1 cellular context compared by ENCODE assay signal in genomic region chr7:142463401-142463850, GRCh38.
TF ChIP-seq lines count a peak whose summit lies in the region.

No MANE protein-coding gene starts in this region.

TF ChIP-seq in GM23338, 12 proteins besides CTCF, POLR2A, EP300 and RAD21 (continued from another document):
- TF ChIP-seq REST (IDR thresholded peaks at IDR 0.05; ENCODE audit: unreplicated experiment) (no peak), NANOG (IDR thresholded peaks at IDR 0.05; ENCODE audit: borderline replicate concordance) (no peak), ETS1 (IDR thresholded peaks at IDR 0.05) (no peak), EZH2phosphoT487 (IDR thresholded peaks at IDR 0.05; ENCODE audit: unreplicated experiment) (no peak), STAT1 (IDR thresholded peaks at IDR 0.05; ENCODE audit: unreplicated experiment) (no peak), ZNF114 (CRISPR knock-in tag; IDR thresholded peaks at IDR 0.05) (no peak), CREB1 (CRISPR knock-in tag; IDR thresholded peaks at IDR 0.05; ENCODE audit: low read depth) (no peak)
